18 cellular contexts compared by ENCODE assay signal in the genomic region with DNA sequence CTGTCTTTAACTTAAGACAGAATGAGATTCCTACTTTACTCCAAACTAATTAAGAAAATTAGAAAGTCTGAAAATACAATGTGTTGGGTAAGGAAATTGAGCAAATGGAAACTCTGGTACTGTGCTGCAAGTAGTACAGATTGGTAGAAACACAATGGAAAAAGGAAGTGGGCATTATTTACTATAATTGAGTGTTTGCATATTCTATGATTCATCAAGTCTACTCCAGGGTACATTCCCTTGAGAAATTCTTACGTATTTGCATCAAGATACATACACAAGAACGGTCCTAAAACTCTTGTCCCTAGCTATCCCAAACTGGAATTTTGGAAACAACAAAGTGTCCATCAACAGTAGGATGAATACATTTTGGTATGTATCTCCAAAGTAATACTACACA.
A peak's percentile ranks its signal among the peaks of the same experiment; 100 is the strongest.
DNase-seq lines count a peak whose midpoint lies in the region; ATAC-seq lines count a peak whose summit lies in the region.
"Had no signal": no experiment of that assay in that cellular context is flagged by ENCODE, and none has a peak within 500 bp of the region (broad histone marks: within the 10 kb centered on the region; RNA-seq: fewer than 3 reads in every experiment).

No MANE protein-coding gene starts in this region.

- ATAC-seq in HG02938 (IDR thresholded peaks at IDR 0.05; ENCODE audit: unreplicated experiment): no peak
- ATAC-seq: psoas muscle; stimulated activated memory B cell treated with anti-CD40 and anti-IgM and Interleukin-4, amounts not matched to agents 10 μg/mL and 1 μg/mL and 100 μg/mL, for 72 hours had no signal

- DNase-seq in LHCN-M2 (ENCODE audit: low read depth) (peak; percentile 15), SJSA1 (ENCODE audit: low read depth in 1 of 2, low spot score in 2 of 2) (peak in 1 of 2 experiments; percentile 42), epithelial cell of prostate (ENCODE audit: low read depth, low spot score) (no peak), skeletal muscle cell (ENCODE audit: low read depth) (peak; percentile 81), GM19238 (ENCODE audit: insufficient read length, low spot score) (no peak), kidney glomerular epithelial cell (lab: John Stamatoyannopoulos, UW) (no peak), amniotic stem cell (lab: John Stamatoyannopoulos, UW) (no peak)
- DNase-seq: activated CD4-positive, alpha-beta memory T cell treated with anti-CD3 and anti-CD28 coated beads for 36 hours; activated T-cell treated with anti-CD3 and anti-CD28 coated beads, Interleukin-2, amount 50 U/mL, for 48 hours; BE2C; NCI-H1436 treated with DMSO at 0.1 percent for 48 hours; NCI-H82; psoas muscle; thyroid gland had no signal

- H3K9me3 ChIP-seq in SJSA1 (replicated peaks): no peaks in the 10 kb centered on the region
- H3K9me3 ChIP-seq: BE2C, esophagus muscularis mucosa, psoas muscle, thyroid gland had no signal

- H3K4me3 ChIP-seq in SJSA1 (no peak overlapping the region), skeletal muscle cell (ENCODE audit: low read depth, low read length) (no peak overlapping the region)
- H3K4me3 ChIP-seq: esophagus muscularis mucosa, psoas muscle, thyroid gland had no signal

- H3K4me1 ChIP-seq in SJSA1 (replicated peaks): peaks cover 38% of the 10 kb centered on the region
- H3K4me1 ChIP-seq: BE2C, psoas muscle, thyroid gland had no signal

- H3K27ac ChIP-seq in SJSA1 (peak overlapping the region; percentile 38; the same call in 1 of the 2 replicates), epithelial cell of prostate (peak overlapping the region; percentile 39)
- H3K27ac ChIP-seq: esophagus muscularis mucosa, psoas muscle, thyroid gland, VCaP had no signal

- H3K27me3 ChIP-seq in SJSA1 (replicated peaks): no peaks in the 10 kb centered on the region
- H3K27me3 ChIP-seq: BE2C, esophagus muscularis mucosa, thyroid gland had no signal

- no peaks in the 10 kb centered on the region for H3K36me3 ChIP-seq in SJSA1
- H3K36me3 ChIP-seq: BE2C, esophagus muscularis mucosa, thyroid gland had no signal

Comparison
In these comparisons a context has a peak if more than half of its experiments do, and no peak if none do; other contexts are left out.
1. DNase-seq: peak in LHCN-M2 (single experiment) and skeletal muscle cell (single experiment); none in epithelial cell of prostate (single experiment), GM19238 (single experiment), kidney glomerular epithelial cell (single experiment) and amniotic stem cell (single experiment).